In genomic region chrX:152632445-152633097, GRCh38 we compare ENCODE assay signal across 9 cellular contexts. TPM values are rescaled to one million over a fixed set of nuclear protein-coding genes. Genes with fewer than 3 reads are reported as not detected.
DNase-seq lines count a peak whose midpoint lies in the region; ATAC-seq, FAIRE-seq and TF ChIP-seq lines count a peak whose summit lies in the region.
"Had no signal": no experiment of that assay in that cellular context is flagged by ENCODE, and none has a peak within 500 bp of the region (broad histone marks: within the 10 kb centered on the region; RNA-seq: fewer than 3 reads in every experiment).

No MANE protein-coding gene starts in this region.

- H3K27me3 ChIP-seq in HL-60 (ENCODE audit: insufficient read depth, poor library complexity, severe bottlenecking), result peaks cover 3% of the 10 kb centered on the region
- H3K27me3 ChIP-seq in SK-N-SH (ENCODE audit: insufficient read depth), result no peaks in the 10 kb centered on the region

- H3K4me1 Mint-ChIP-seq in memory B cell (no peaks in the 10 kb centered on the region), type B pancreatic cell (ENCODE audit: unreplicated experiment) (no peaks in the 10 kb centered on the region)

- H3F3A ChIP-seq in SK-N-SH (replicated peaks; ENCODE audit: insufficient read depth), result no peaks in the 10 kb centered on the region

- TF ChIP-seq RAD21 in SK-N-SH (IDR thresholded peaks at IDR 0.05; ENCODE audit: low read length), result peak; percentile 73

- no peak overlapping the region for H3K27ac ChIP-seq in HL-60 (replicated peaks)
- no peak overlapping the region for H3K27ac ChIP-seq in SK-N-SH (ENCODE audit: low read depth in 2 of 2, low read length in 1 of 2)

- no peaks in the 10 kb centered on the region for H4K20me1 ChIP-seq in SK-N-SH (ENCODE audit: insufficient read depth)

- ATAC-seq in memory B cell (ENCODE audit: low read depth), result no peak

- H3K9me3 ChIP-seq in SK-N-SH, result no peaks in the 10 kb centered on the region

- no peak for TF ChIP-seq EP300 in SK-N-SH (IDR thresholded peaks at IDR 0.05; ENCODE audit: borderline replicate concordance in 1 of 2, low read depth in 1 of 2, low read length in 1 of 2)

- H3K4me3 Mint-ChIP-seq in memory B cell (no peak overlapping the region), type B pancreatic cell (no peak overlapping the region)

- no peaks in the 10 kb centered on the region for H3K36me3 ChIP-seq in SK-N-SH (replicated peaks in 1 of 2; ENCODE audit: control insufficient read depth in 1 of 2, insufficient read depth in 2 of 2, low read length in 1 of 2)

- TF ChIP-seq CTCF in HL-60 (IDR thresholded peaks at IDR 0.05; ENCODE audit: insufficient read depth, low read length) (peak; percentile 48), SK-N-SH (IDR thresholded peaks at IDR 0.05) (peak; percentile 92), type B pancreatic cell (conservative IDR thresholded peaks at IDR 0.05) (peak; percentile 83)

- POLR2A ChIA-PET in SK-N-SH (lab: Yijun Ruan, JAX), result no interaction called here

- H3K27me3 Mint-ChIP-seq in memory B cell (peaks cover 6% of the 10 kb centered on the region), type B pancreatic cell (peaks cover 19% of the 10 kb centered on the region)

- no peak for FAIRE-seq in frontal cortex (lab: Jason Lieb, UNC)
- FAIRE-seq: colon had no signal

- no peak overlapping the region for H3K9ac ChIP-seq in SK-N-SH

- H3K36me3 Mint-ChIP-seq in memory B cell, result no peaks in the 10 kb centered on the region
- no peaks in the 10 kb centered on the region for H3K36me3 Mint-ChIP-seq in type B pancreatic cell

- no peak overlapping the region for H2AFZ ChIP-seq in SK-N-SH (ENCODE audit: low read depth)

- DNase-seq in SKM-1 treated with dmso at 0.1 percent for 144 hours (lab: John Stamatoyannopoulos, UW; ENCODE audit: unreplicated experiment) (peak; percentile 17), SKM-1 (lab: John Stamatoyannopoulos, UW; ENCODE audit: unreplicated experiment) (no peak), HL-60 (ENCODE audit: low read depth in 1 of 2, low spot score in 1 of 2) (peak in 1 of 2 experiments; percentile 36), SK-N-SH (peak; percentile 49), cerebellum (ENCODE audit: low spot score) (peak; percentile 3), memory B cell (ENCODE audit: low spot score in 2 of 2) (peak; percentile 2 to 30), type B pancreatic cell (ENCODE audit: extremely low spot score, unreplicated experiment) (no peak), frontal cortex (ENCODE audit: low spot score in 2 of 2) (no peak)

- CTCF ChIA-PET in SK-N-SH (lab: Yijun Ruan, JAX), result interaction anchor here (0.6 to 5.3 kb wide), 43 partner anchors 8 to 1509 kb away, joined by 3 to 55 read pairs (median 4); partner anchors contain the start of gene CETN2

- H3K27ac Mint-ChIP-seq in memory B cell, result no peak overlapping the region
- no peak overlapping the region for H3K27ac Mint-ChIP-seq in type B pancreatic cell

- no peaks in the 10 kb centered on the region; a peak in 1 of 4 replicates for H3K4me1 ChIP-seq in SK-N-SH (ENCODE audit: control insufficient read depth in 1 of 2, insufficient read depth in 2 of 2, low read depth in 1 of 2, low read length in 1 of 2)

- H3K9me2 ChIP-seq in SK-N-SH, result no peaks in the 10 kb centered on the region

- no peak overlapping the region for H3K4me2 ChIP-seq in SK-N-SH

- no peaks in the 10 kb centered on the region for H3K79me2 ChIP-seq in SK-N-SH (ENCODE audit: insufficient read depth)

- no peak overlapping the region for H3K4me3 ChIP-seq in HL-60 (replicated peaks; ENCODE audit: insufficient read depth, low read length)
- no peak overlapping the region for H3K4me3 ChIP-seq in SK-N-SH (ENCODE audit: low read depth in 2 of 2, low read length in 1 of 2)

- no peaks in the 10 kb centered on the region for H3K9me3 Mint-ChIP-seq in memory B cell
- no peaks in the 10 kb centered on the region for H3K9me3 Mint-ChIP-seq in type B pancreatic cell

- 35% methylated on average over 7 of the region's 7 CpGs for WGBS in SK-N-SH (ENCODE audit: low lambda C conversion rate)

TF ChIP-seq in SK-N-SH, 30 proteins besides CTCF, POLR2A, EP300 and RAD21:
- TF ChIP-seq SMC3 (IDR thresholded peaks at IDR 0.05; ENCODE audit: low read depth, low read length) (peak; percentile 72), ELF1 (IDR thresholded peaks at IDR 0.05) (no peak)

RNA-seq across cellular contexts. Expression of gene GABRQ, which starts 5.1 kb away (rescaled TPM):
- polyA plus RNA-seq in SK-N-SH (2012; rRNA removed), result 0.02 and 0.03 TPM in 2 replicates
- polyA plus RNA-seq in SK-N-SH (2012; cell fraction: cytosol; rRNA removed), result 0.03 and 0.05 TPM in 2 replicates
- polyA plus RNA-seq in SK-N-SH (2012; cell fraction: nucleus; rRNA removed), result 0.05 TPM in 1 of 2 replicates, not detected in the other
- total RNA-seq in cerebellum, result 1.6 TPM
- 1.0 and 6.1 TPM in 2 replicates for total RNA-seq in type B pancreatic cell (ENCODE audit: low replicate concordance)
- total RNA-seq in frontal cortex, result 0.82 TPM

Comparison
In these comparisons a context has a peak if more than half of its experiments do, and no peak if none do; other contexts are left out.
1. DNase-seq: peak in SKM-1 treated with dmso at 0.1 percent for 144 hours (single experiment), SK-N-SH (single experiment), cerebellum (single experiment) and memory B cell (2 of 2); none in SKM-1 (single experiment), type B pancreatic cell (single experiment) and frontal cortex (0 of 2).
2. Peak in every context shown above with its lines, with median percentiles within 50 percentile points of each other: CTCF ChIP-seq.